In genomic region chr10:78165617-78166016, GRCh38 we compare ENCODE assay signal across 11 cellular contexts.
A peak's percentile ranks its signal among the peaks of the same experiment; 100 is the strongest.
DNase-seq lines count a peak whose midpoint lies in the region; ATAC-seq and TF ChIP-seq lines count a peak whose summit lies in the region.
"Had no signal": no experiment of that assay in that cellular context is flagged by ENCODE, and none has a peak within 500 bp of the region (broad histone marks: within the 10 kb centered on the region; RNA-seq: fewer than 3 reads in every experiment).

No MANE protein-coding gene starts in this region.

- H3K9me3 ChIP-seq in BE2C (no peaks in the 10 kb centered on the region), iPS DF 6.9 (ENCODE audit: control insufficient read depth, insufficient read depth, low read length) (no peaks in the 10 kb centered on the region)

- no peak for ATAC-seq in HG02623 (IDR thresholded peaks at IDR 0.05; ENCODE audit: unreplicated experiment)

- no peak overlapping the region for H3K27ac ChIP-seq in iPS DF 6.9 (ENCODE audit: low read length)
- H3K27ac ChIP-seq: cardiac muscle cell had no signal

- peaks cover 5% of the 10 kb centered on the region; the same call in 1 of the 2 replicates for H3K4me1 ChIP-seq in BE2C
- H3K4me1 ChIP-seq in iPS DF 6.9 (ENCODE audit: control insufficient read depth, insufficient read depth, low read length), result no peaks in the 10 kb centered on the region

- H3K4me3 ChIP-seq in BE2C (ENCODE audit: low read depth, low read length) (no peak overlapping the region), iPS DF 6.9 (ENCODE audit: low read length) (no peak overlapping the region)
- H3K4me3 ChIP-seq: cardiac muscle cell had no signal

- peak; percentile 29 for TF ChIP-seq CTCF in BE2C (IDR thresholded peaks at IDR 0.05; ENCODE audit: low read depth, low read length)

- H3K36me3 ChIP-seq in BE2C (no peaks in the 10 kb centered on the region), iPS DF 6.9 (ENCODE audit: control insufficient read depth, insufficient read depth, low read length) (no peaks in the 10 kb centered on the region)
- H3K36me3 ChIP-seq: cardiac muscle cell had no signal

- DNase-seq in BE2C (peak; percentile 20), HT-29 (ENCODE audit: low spot score) (peak; percentile 40), NCI-H82 (lab: John Stamatoyannopoulos, UW) (peak; percentile 79), iPS DF 6.9 (ENCODE audit: low read depth, low spot score) (peak; percentile 31), GDM1 (lab: John Stamatoyannopoulos, UW) (no peak), HPDE6-E6E7 (ENCODE audit: extremely low spot score) (no peak)
- no peak for DNase-seq in activated CD4-positive, CD25-positive, alpha-beta regulatory T cell (lab: John Stamatoyannopoulos, UW)
- DNase-seq: AML-193, NCI-H226 had no signal

- WGBS in iPS DF 6.9 (ENCODE audit: insufficient coverage, insufficient read length), result no CpG with 5 or more reads among the region's 3 CpGs

- H3K27me3 ChIP-seq in BE2C (no peaks in the 10 kb centered on the region), iPS DF 6.9 (ENCODE audit: control insufficient read depth, insufficient read depth, low read length) (no peaks in the 10 kb centered on the region)

Comparison
In these comparisons a context has a peak if more than half of its experiments do, and no peak if none do; other contexts are left out.
1. DNase-seq: peak in BE2C (single experiment), HT-29 (single experiment), NCI-H82 (single experiment) and iPS DF 6.9 (single experiment); none in GDM1 (single experiment), HPDE6-E6E7 (single experiment) and activated CD4-positive, CD25-positive, alpha-beta regulatory T cell (0 of 4).